34 cellular contexts compared by ENCODE assay signal in the genomic region with DNA sequence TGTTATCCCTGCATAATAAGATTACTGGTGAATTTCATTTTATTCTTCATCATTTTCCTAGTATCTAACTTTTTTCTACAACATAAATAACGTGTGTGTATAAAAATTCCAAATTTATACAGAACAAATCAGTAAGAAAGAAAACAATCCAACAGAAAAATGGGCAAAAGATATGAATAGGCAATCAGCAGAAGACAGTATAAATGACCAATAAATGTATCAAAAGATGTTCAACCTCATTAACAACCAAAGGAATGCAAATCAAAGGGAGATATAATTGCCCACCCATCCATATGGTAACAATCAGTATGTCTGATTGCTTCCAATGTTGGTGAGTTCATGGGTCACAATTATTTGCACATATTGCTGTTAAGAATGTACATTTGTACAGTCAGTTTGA.
"Had no signal": no experiment of that assay in that cellular context is flagged by ENCODE, and none has a peak within 500 bp of the region (broad histone marks: within the 10 kb centered on the region; RNA-seq: fewer than 3 reads in every experiment).

No MANE protein-coding gene starts in this region.

- DNase-seq: activated B cell treated with CpG ODN at 0.5 μM for 24 hours; activated CD4-positive, alpha-beta memory T cell treated with anti-CD3 and anti-CD28 coated beads, Interleukin-2, amount 10 ng/mL, durations not matched to agents 7 days and 5 days; activated CD4-positive, alpha-beta T cell treated with anti-CD3 and anti-CD28 coated beads, Interleukin-2, amount 10 ng/mL, durations not matched to agents 7 days and 5 days; activated CD4-positive, alpha-beta T cell treated with anti-CD3 and anti-CD28 coated beads, Interleukin-2, amount 50 U/mL, for 4 hours; activated CD8-positive, alpha-beta memory T cell treated with anti-CD3 and anti-CD28 coated beads, Interleukin-2, amount 10 ng/mL, durations not matched to agents 7 days and 5 days; activated CD8-positive, alpha-beta memory T cell treated with anti-CD3 and anti-CD28 coated beads, Interleukin-2, amount 50 U/mL, for 4 hours; activated gamma-delta T cell; activated naive CD4-positive, alpha-beta T cell; activated naive CD4-positive, alpha-beta T cell treated with anti-CD3 and anti-CD28 coated beads, Interleukin-2, amount 10 ng/mL, durations not matched to agents 7 days and 5 days; activated naive CD8-positive, alpha-beta T cell treated with anti-CD3 and anti-CD28 coated beads, Interleukin-2, amount 10 ng/mL, durations not matched to agents 7 days and 5 days; activated T-cell treated with anti-CD3 and anti-CD28 coated beads, Interleukin-2, amount 50 U/mL, for 1 hour; activated T-cell treated with anti-CD3 and anti-CD28 coated beads, Interleukin-2, amount 50 U/mL, for 48 hours; central memory CD4-positive, alpha-beta T cell; dorsolateral prefrontal cortex; effector memory CD4-positive, alpha-beta T cell; endodermal cell; foreskin fibroblast; head of caudate nucleus; T-helper 1 cell; T-helper 17 cell; T1000; WERI-Rb-1 had no signal

- H3K4me3 ChIP-seq: ascending aorta, breast epithelium, cardiac muscle cell, coronary artery, dorsolateral prefrontal cortex had no signal

- ATAC-seq: activated CD4-positive, CD25-positive, alpha-beta regulatory T cell treated with anti-CD3 and anti-CD28 coated beads, Interleukin-2, amount 50 U/mL, for 24 hours; activated CD8-positive, alpha-beta memory T cell treated with anti-CD3 and anti-CD28 coated beads, Interleukin-2, amount 10 ng/mL, durations not matched to agents 7 days and 5 days; activated naive CD4-positive, alpha-beta T cell treated with anti-CD3 and anti-CD28 coated beads, Interleukin-2, amount 50 U/mL, for 72 hours; esophagus mucosa; T-helper 17 cell had no signal

- H3K4me1 ChIP-seq: ascending aorta, breast epithelium had no signal

- H3K9me3 Mint-ChIP-seq: activated B cell treated with CpG ODN at 0.5 μM for 24 hours; activated naive CD4-positive, alpha-beta T cell treated with anti-CD3 and anti-CD28 coated beads, Interleukin-2, amount 10 ng/mL, durations not matched to agents 7 days and 5 days; activated naive CD8-positive, alpha-beta T cell treated with anti-CD3 and anti-CD28 coated beads, Interleukin-2, amount 10 ng/mL, durations not matched to agents 7 days and 5 days; dendritic cell treated with granulocyte-macrophage colony-stimulating factor and Interleukin-4, amounts not matched to agents 40 ng/mL and 50 ng/mL, for 4 days had no signal

- H3K4me3 Mint-ChIP-seq: activated B cell treated with CpG ODN at 0.5 μM for 24 hours; activated CD4-positive, alpha-beta memory T cell treated with anti-CD3 and anti-CD28 coated beads, Interleukin-2, amount 10 ng/mL, durations not matched to agents 7 days and 5 days; activated CD4-positive, alpha-beta T cell treated with anti-CD3 and anti-CD28 coated beads, Interleukin-2, amount 10 ng/mL, durations not matched to agents 7 days and 5 days; activated CD8-positive, alpha-beta memory T cell treated with anti-CD3 and anti-CD28 coated beads, Interleukin-2, amount 10 ng/mL, durations not matched to agents 7 days and 5 days; activated naive CD4-positive, alpha-beta T cell treated with anti-CD3 and anti-CD28 coated beads, Interleukin-2, amount 10 ng/mL, durations not matched to agents 7 days and 5 days; activated naive CD8-positive, alpha-beta T cell treated with anti-CD3 and anti-CD28 coated beads, Interleukin-2, amount 10 ng/mL, durations not matched to agents 7 days and 5 days; activated T-helper 1 cell treated with anti-CD3 and anti-CD28 coated beads, Interleukin-12 subunit alpha, Interleukin-12 subunit beta, Interleukin-2, Interleukin-4 antibody, amounts not matched to agents 30 ng/mL and 10 ng/mL and 1 ng/mL, durations not matched to agents 14 hours and 24 hours and 36 hours; brain; dendritic cell treated with granulocyte-macrophage colony-stimulating factor and Interleukin-4, amounts not matched to agents 40 ng/mL and 50 ng/mL, for 4 days; endodermal cell; T-helper 17 cell; T-helper 2 cell treated with Interferon-gamma antibody and Interleukin-4, amounts not matched to agents 5 μg/mL and 100 μg/mL, for 36 hours had no signal

- FAIRE-seq: frontal cortex had no signal

- H3K9me3 ChIP-seq: ascending aorta had no signal

- H3K27ac ChIP-seq: ascending aorta, breast epithelium, cardiac muscle cell, coronary artery, dorsolateral prefrontal cortex, WERI-Rb-1 had no signal

- H3K4me1 Mint-ChIP-seq: brain had no signal

- H3K27ac Mint-ChIP-seq: activated B cell treated with CpG ODN at 0.5 μM for 24 hours; activated CD4-positive, alpha-beta memory T cell treated with anti-CD3 and anti-CD28 coated beads, Interleukin-2, amount 10 ng/mL, durations not matched to agents 7 days and 5 days; activated CD4-positive, alpha-beta T cell treated with anti-CD3 and anti-CD28 coated beads, Interleukin-2, amount 10 ng/mL, durations not matched to agents 7 days and 5 days; activated CD8-positive, alpha-beta memory T cell treated with anti-CD3 and anti-CD28 coated beads, Interleukin-2, amount 10 ng/mL, durations not matched to agents 7 days and 5 days; activated naive CD4-positive, alpha-beta T cell treated with anti-CD3 and anti-CD28 coated beads, Interleukin-2, amount 10 ng/mL, durations not matched to agents 7 days and 5 days; activated naive CD4-positive, alpha-beta T cell treated with anti-CD3 and anti-CD28 coated beads, Interleukin-2, amount 50 U/mL, for 72 hours; activated naive CD8-positive, alpha-beta T cell treated with anti-CD3 and anti-CD28 coated beads, Interleukin-2, amount 10 ng/mL, durations not matched to agents 7 days and 5 days; activated T-helper 1 cell treated with anti-CD3 and anti-CD28 coated beads, Interleukin-12 subunit alpha, Interleukin-12 subunit beta, Interleukin-2, Interleukin-4 antibody, amounts not matched to agents 30 ng/mL and 10 ng/mL and 1 ng/mL, durations not matched to agents 14 hours and 24 hours and 36 hours; brain; dendritic cell treated with granulocyte-macrophage colony-stimulating factor and Interleukin-4, amounts not matched to agents 40 ng/mL and 50 ng/mL, for 4 days; endodermal cell; T-helper 17 cell; T-helper 2 cell treated with Interferon-gamma antibody and Interleukin-4, amounts not matched to agents 5 μg/mL and 100 μg/mL, for 36 hours had no signal

- H3K27me3 Mint-ChIP-seq: activated B cell treated with CpG ODN at 0.5 μM for 24 hours; activated CD4-positive, alpha-beta memory T cell treated with anti-CD3 and anti-CD28 coated beads, Interleukin-2, amount 10 ng/mL, durations not matched to agents 7 days and 5 days; activated CD4-positive, alpha-beta T cell treated with anti-CD3 and anti-CD28 coated beads, Interleukin-2, amount 10 ng/mL, durations not matched to agents 7 days and 5 days; activated CD8-positive, alpha-beta memory T cell treated with anti-CD3 and anti-CD28 coated beads, Interleukin-2, amount 10 ng/mL, durations not matched to agents 7 days and 5 days; activated naive CD4-positive, alpha-beta T cell treated with anti-CD3 and anti-CD28 coated beads, Interleukin-2, amount 10 ng/mL, durations not matched to agents 7 days and 5 days; activated naive CD8-positive, alpha-beta T cell treated with anti-CD3 and anti-CD28 coated beads, Interleukin-2, amount 10 ng/mL, durations not matched to agents 7 days and 5 days; brain; dendritic cell treated with granulocyte-macrophage colony-stimulating factor and Interleukin-4, amounts not matched to agents 40 ng/mL and 50 ng/mL, for 4 days; T-helper 17 cell had no signal
